24 cellular contexts compared by ENCODE assay signal in the genomic region with DNA sequence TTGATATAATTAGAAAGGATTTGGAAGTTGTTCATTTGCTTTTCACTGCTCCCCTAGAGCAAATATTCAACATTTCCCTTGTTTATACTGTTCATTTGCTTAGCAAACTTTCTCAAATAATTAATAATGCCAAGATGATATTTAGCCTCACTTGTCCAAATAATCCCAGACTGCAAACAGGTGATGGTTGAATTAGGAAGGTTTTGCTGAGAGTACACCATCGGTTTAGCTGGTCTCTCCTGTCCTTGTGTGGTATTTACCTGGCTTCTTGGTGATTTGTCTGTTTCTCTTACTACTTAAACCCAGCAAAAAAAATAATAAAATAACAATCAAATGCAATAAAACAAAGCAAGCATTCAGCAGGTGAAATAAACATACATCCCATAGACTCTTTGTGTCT.
"Had no signal": no experiment of that assay in that cellular context is flagged by ENCODE, and none has a peak within 500 bp of the region (broad histone marks: within the 10 kb centered on the region; RNA-seq: fewer than 3 reads in every experiment).

No MANE protein-coding gene starts in this region.

- H3K4me3 ChIP-seq: dorsolateral prefrontal cortex, gastrocnemius medialis, lower lobe of right lung, ovary, right atrium auricular region, smooth muscle cell, transverse colon, upper lobe of right lung, uterus had no signal

- H3K36me3 ChIP-seq: gastrocnemius medialis, ovary, right atrium auricular region, transverse colon, upper lobe of right lung, uterus had no signal

- H3K27me3 ChIP-seq: dorsolateral prefrontal cortex, gastrocnemius medialis, ovary, right atrium auricular region, transverse colon, upper lobe of right lung, uterus had no signal

- H3K4me1 ChIP-seq: transverse colon, upper lobe of right lung, uterus had no signal

- H3K27ac ChIP-seq: dorsolateral prefrontal cortex, epithelial cell of prostate, gastrocnemius medialis, lower lobe of right lung, ovary, right atrium auricular region, transverse colon, upper lobe of right lung, uterus had no signal

- H3K9me3 ChIP-seq: gastrocnemius medialis, lower lobe of right lung, ovary, right atrium auricular region, transverse colon, upper lobe of right lung, uterus had no signal

- DNase-seq: dorsolateral prefrontal cortex; effector CD4-positive, alpha-beta T cell; endodermal cell; foreskin fibroblast; gastrocnemius medialis; head of caudate nucleus; left ventricle myocardium superior; lower lobe of right lung; natural killer cell; occipital lobe; ovary; stimulated activated CD4-positive, alpha-beta T cell treated with anti-CD3 and anti-CD28 coated beads, Interleukin-12 subunit alpha, Interleukin-12 subunit beta, amount 100 ng/mL, for 4 hours; stimulated activated CD4-positive, alpha-beta T cell treated with anti-CD3 and anti-CD28 coated beads, Interleukin-1b, Interleukin-23, amount 100 ng/mL, for 48 hours; stimulated activated CD4-positive, alpha-beta T cell treated with anti-CD3 and anti-CD28 coated beads, Interleukin-4, amount 100 ng/mL, for 1 hour; stimulated activated naive CD4-positive, alpha-beta T cell treated with Interleukin-2 at 50 U/mL for 16 hours; transverse colon; upper lobe of right lung; uterus had no signal

- ATAC-seq: esophagus mucosa; gastrocnemius medialis; left ventricle myocardium superior; lower lobe of right lung; natural killer cell; sciatic nerve; stimulated activated effector memory CD8-positive, alpha-beta T cell treated with anti-CD3 and anti-CD28 coated beads, Interleukin-12 subunit alpha, Interleukin-12 subunit beta, amount 100 ng/mL, for 72 hours; upper lobe of right lung had no signal
